Comparison of ENCODE assay signal across 10 cellular contexts in genomic region chr6:132130530-132131298, GRCh38.
DNase-seq lines count a peak whose midpoint lies in the region; ATAC-seq and TF ChIP-seq lines count a peak whose summit lies in the region.
"Had no signal": no experiment of that assay in that cellular context is flagged by ENCODE, and none has a peak within 500 bp of the region (broad histone marks: within the 10 kb centered on the region; RNA-seq: fewer than 3 reads in every experiment).

No MANE protein-coding gene starts in this region.

- CTCF ChIA-PET in PC-9 (lab: Charles Lee), result no interaction called here

- no peak overlapping the region for H3K27ac ChIP-seq in PC-9
- H3K27ac ChIP-seq in ovary, result peak overlapping the region; percentile 41 to 77

- intact Hi-C loops in PC-9 (cut with micrococcal nuclease; ENCODE audit: unreplicated experiment), result no loop called here
- intact Hi-C loops in ovary (cut with DNase I), result no loop called here

- DNase-seq in AG20443 (ENCODE audit: low spot score) (peak; percentile 70), PC-9 (peak in 1 of 2 experiments; percentile 5), fibroblast of villous mesenchyme (ENCODE audit: low read depth) (peak; percentile 82), ovary (peak; percentile 30 to 56 (median 43)), G401 (ENCODE audit: low spot score) (no peak), NCI-H1417 (lab: John Stamatoyannopoulos, UW) (no peak), omental fat pad (ENCODE audit: low spot score) (no peak), amniotic stem cell (lab: John Stamatoyannopoulos, UW) (no peak)
- DNase-seq: Caco-2; stimulated activated CD4-positive, alpha-beta T cell treated with anti-CD3 and anti-CD28 coated beads, Interleukin-2, amount 100 ng/mL, for 24 hours had no signal

- TF ChIP-seq CTCF in PC-9 (conservative IDR thresholded peaks at IDR 0.05), result no peak
- TF ChIP-seq CTCF in fibroblast of villous mesenchyme (IDR thresholded peaks at IDR 0.05; ENCODE audit: insufficient read depth, low read depth, low read length), result no peak
- no peak for TF ChIP-seq CTCF in ovary (IDR thresholded peaks at IDR 0.05)
- TF ChIP-seq CTCF in omental fat pad (IDR thresholded peaks at IDR 0.05), result no peak

- POLR2A ChIA-PET in PC-9 (lab: Charles Lee; ENCODE audit: unreplicated experiment), result interaction anchor here (0.6 kb wide), 1 partner anchor 758 kb away, joined by 4 read pairs; no protein-coding TSS in a partner anchor

- H3K4me3 ChIP-seq in PC-9 (no peak overlapping the region), fibroblast of villous mesenchyme (ENCODE audit: low read depth, low read length) (no peak overlapping the region), ovary (no peak overlapping the region)

- no peaks in the 10 kb centered on the region for H3K9me3 ChIP-seq in PC-9 (ENCODE audit: insufficient read depth, low read depth)
- H3K9me3 ChIP-seq in ovary, result no peaks in the 10 kb centered on the region
- H3K9me3 ChIP-seq: Caco-2 had no signal

- H3K27me3 ChIP-seq in PC-9 (ENCODE audit: insufficient read depth, low read depth) (no peaks in the 10 kb centered on the region), ovary (no peaks in the 10 kb centered on the region)

- no peaks in the 10 kb centered on the region for H3K79me2 ChIP-seq in PC-9 (ENCODE audit: low read depth)

- H3K4me2 ChIP-seq in PC-9, result no peak overlapping the region

- ATAC-seq in omental fat pad (ENCODE audit: low FRiP score), result no peak

- H3K36me3 ChIP-seq in PC-9 (ENCODE audit: low read depth) (no peaks in the 10 kb centered on the region), ovary (no peaks in the 10 kb centered on the region)

- H4K20me1 ChIP-seq in PC-9 (ENCODE audit: insufficient read depth), result no peaks in the 10 kb centered on the region

- 0 out of 2 replicates have a peak overlapping the region, but pooled peaks have one; percentile 4 for H2AFZ ChIP-seq in PC-9

- BruUV-seq in PC-9 (replicated peaks; lab: Mats Ljungman, UMichigan), result no TSS peak

- peaks cover 6% of the 10 kb centered on the region; the same call in 1 of the 2 replicates for H3K9me2 ChIP-seq in PC-9 (ENCODE audit: insufficient read depth)

- H3K4me1 ChIP-seq in PC-9 (replicated peaks; ENCODE audit: insufficient read depth), result 0 out of 2 replicates have a peak, but pooled peaks cover 11% of the 10 kb centered on the region
- peaks cover 7% of the 10 kb centered on the region for H3K4me1 ChIP-seq in ovary (ENCODE audit: insufficient read depth)
- H3K4me1 ChIP-seq: Caco-2 had no signal

- WGBS in ovary, 3 donors, result 15 to 18% (median 17%) methylated on average over 11 of the region's 11 CpGs

- in situ Hi-C loops in G401 (cut with HindIII; ENCODE audit: low sequenced_read_pairs), result no loop called here

- H3F3A ChIP-seq in PC-9 (ENCODE audit: insufficient read depth, low read depth), result no peaks in the 10 kb centered on the region

- TF ChIP-seq POLR2A in ovary (IDR thresholded peaks at IDR 0.05), result no peak

- peak; percentile 8 for TF ChIP-seq EP300 in ovary (IDR thresholded peaks at IDR 0.05)

Comparison
In these comparisons a context has a peak if more than half of its experiments do, and no peak if none do; other contexts are left out.
1. DNase-seq: peak in AG20443 (single experiment), fibroblast of villous mesenchyme (single experiment) and ovary (5 of 5); none in G401 (single experiment), NCI-H1417 (0 of 3), omental fat pad (single experiment) and amniotic stem cell (single experiment).